9 cellular contexts compared by ENCODE assay signal in genomic region chr3:116135462-116135861, GRCh38.
DNase-seq lines count a peak whose midpoint lies in the region; ATAC-seq and TF ChIP-seq lines count a peak whose summit lies in the region.
"Had no signal": no experiment of that assay in that cellular context is flagged by ENCODE, and none has a peak within 500 bp of the region (broad histone marks: within the 10 kb centered on the region; RNA-seq: fewer than 3 reads in every experiment).

No MANE protein-coding gene starts in this region.

- WGBS in transverse colon (ENCODE audit: low coverage in 1 of 2), 2 donors: 59 to 79% methylated on average over 3 to 4 of the region's 4 CpGs

- TF ChIP-seq EP300 in transverse colon (IDR thresholded peaks at IDR 0.05; ENCODE audit: low read depth): no peak

- H3K27me3 ChIP-seq in dorsolateral prefrontal cortex (no peaks in the 10 kb centered on the region), lower lobe of right lung (ENCODE audit: low read depth) (no peaks in the 10 kb centered on the region), transverse colon (no peaks in the 10 kb centered on the region)

- TF ChIP-seq POLR2A in transverse colon (IDR thresholded peaks at IDR 0.05): no peak

- peaks cover 11% of the 10 kb centered on the region for H3K4me1 ChIP-seq in lower lobe of right lung
- peaks cover 0 to 6% (median 2%) of the 10 kb centered on the region in 4 donors for H3K4me1 ChIP-seq in transverse colon

- H3K36me3 ChIP-seq in lower lobe of right lung (no peaks in the 10 kb centered on the region), transverse colon (no peaks in the 10 kb centered on the region)

- TF ChIP-seq CTCF in dorsolateral prefrontal cortex (IDR thresholded peaks at IDR 0.05 in 54 of 56, conservative IDR thresholded peaks at IDR 0.05 in 2 of 56; ENCODE audit: low read depth in 1 of 56, partially characterized antibody in 56 of 56) (peak in 1 of 56 donors; percentile 11), lower lobe of right lung (IDR thresholded peaks at IDR 0.05) (no peak), transverse colon (IDR thresholded peaks at IDR 0.05) (no peak), GM13977 (IDR thresholded peaks at IDR 0.05; ENCODE audit: extremely low read depth, insufficient read depth, missing control alignments) (no peak)

- H3K27ac ChIP-seq in dorsolateral prefrontal cortex (peak overlapping the region in 54 of 59 donors; percentile 6 to 91 (median 64)), lower lobe of right lung (peak overlapping the region; percentile 5), transverse colon (peak overlapping the region in 3 of 4 donors; percentile 31 to 50 (median 38))

- ATAC-seq in lower lobe of right lung (peak; percentile 56), HG03521 (IDR thresholded peaks at IDR 0.05; ENCODE audit: unreplicated experiment) (no peak)

- H3K9me3 ChIP-seq in lower lobe of right lung: no peaks in the 10 kb centered on the region
- no peaks in the 10 kb centered on the region for H3K9me3 ChIP-seq in transverse colon

- intact Hi-C loops in dorsolateral prefrontal cortex (cut with DNase I): loop anchor here in 1 of 2 donors (1.0 kb wide), 1 partner anchor 12 kb away; no protein-coding TSS in a partner anchor
- intact Hi-C loops in lower lobe of right lung (cut with DNase I): no loop called here
- intact Hi-C loops in transverse colon (cut with DNase I; ENCODE audit: low total_unique reads): no loop called here

- DNase-seq in NCI-H446 (lab: John Stamatoyannopoulos, UW): peak; percentile 45 to 86
- DNase-seq in dorsolateral prefrontal cortex: peak in 7 of 10 donors; percentile 16 to 52 (median 43)
- no peak for DNase-seq in lower lobe of right lung
- DNase-seq in transverse colon: peak; percentile 14
- DNase-seq in NCI-H1436 (lab: John Stamatoyannopoulos, UW): no peak
- DNase-seq in GM13977 (ENCODE audit: low spot score): no peak
- DNase-seq: activated naive CD8-positive, alpha-beta T cell treated with anti-CD3 and anti-CD28 coated beads, Interleukin-2, amount 10 ng/mL, durations not matched to agents 7 days and 5 days; NCI-H526 treated with DMSO at 0.1 percent for 48 hours had no signal

- H3K4me3 ChIP-seq in dorsolateral prefrontal cortex (peak overlapping the region in 1 of 59 donors; percentile 22), lower lobe of right lung (no peak overlapping the region), transverse colon (no peak overlapping the region)

- in situ Hi-C loops in transverse colon (cut with MboI; ENCODE audit: low pct_ligation_motif_present in 1 of 4, low pct_unique_long_range_greater_than_20kb in 1 of 4, low sequenced_read_pairs in 3 of 4): loop anchor here in 2 of 4 donors (25.0 kb wide), 1 partner anchor 627 kb away; no protein-coding TSS in a partner anchor
- in situ Hi-C loops in GM13977 (cut with MboI; ENCODE audit: low pct_unique_long_range_greater_than_20kb, low sequenced_read_pairs, unreplicated experiment): no loop called here

Comparison
In these comparisons a context has a peak if more than half of its experiments do, and no peak if none do; other contexts are left out.
1. DNase-seq: peak in NCI-H446 (2 of 2), dorsolateral prefrontal cortex (7 of 10) and transverse colon (single experiment); none in lower lobe of right lung (single experiment), NCI-H1436 (single experiment) and GM13977 (single experiment).
2. H3K27ac ChIP-seq: peak in every context shown above with its lines; median percentile 64 in dorsolateral prefrontal cortex; 38 in transverse colon; 5 in lower lobe of right lung.